9 cellular contexts compared by ENCODE assay signal in the genomic region with DNA sequence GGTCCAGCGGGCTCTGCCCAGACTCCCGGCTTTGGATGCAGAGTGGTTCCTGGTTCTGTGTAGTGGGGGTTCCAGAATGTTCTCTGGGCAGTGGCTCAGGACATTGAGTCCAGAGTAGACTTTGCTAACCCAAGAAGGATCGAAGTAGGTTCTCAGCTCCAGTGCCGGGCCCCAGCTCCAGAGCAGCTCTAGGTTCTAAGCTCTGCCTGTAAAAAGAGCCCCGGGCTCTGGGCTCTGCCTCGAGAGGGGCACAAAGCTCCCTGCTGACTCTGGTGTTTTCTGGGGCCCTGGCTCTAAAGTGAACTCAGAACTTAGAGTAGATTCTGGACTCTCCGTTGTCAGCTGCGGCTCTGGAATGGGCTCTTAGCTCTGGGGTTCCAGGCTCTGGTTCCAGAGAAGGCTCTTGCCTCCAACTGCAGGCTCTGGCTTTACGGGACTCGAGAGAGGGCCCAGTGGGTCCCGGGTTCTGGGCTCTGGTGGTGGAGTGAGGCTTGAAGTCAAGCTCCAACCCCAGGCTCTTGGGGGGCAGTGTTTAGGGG. TPM values are rescaled to one million over a fixed set of nuclear protein-coding genes. Genes with fewer than 3 reads are reported as not detected.
A peak's percentile ranks its signal among the peaks of the same experiment; 100 is the strongest.
DNase-seq lines count a peak whose midpoint lies in the region; ATAC-seq, FAIRE-seq and TF ChIP-seq lines count a peak whose summit lies in the region.
"Had no signal": no experiment of that assay in that cellular context is flagged by ENCODE, and none has a peak within 500 bp of the region (broad histone marks: within the 10 kb centered on the region; RNA-seq: fewer than 3 reads in every experiment).

No MANE protein-coding gene starts in this region.

- no peak overlapping the region; the same call in 1 of the 2 replicates for H2AFZ ChIP-seq in GM12878 (ENCODE audit: control insufficient read depth, low read depth, low read length)

- peaks cover 5% of the 10 kb centered on the region for H3K4me1 ChIP-seq in GM12878 (ENCODE audit: control insufficient read depth, insufficient read depth, low read length)
- peaks cover 0 to 3% (median 0%) of the 10 kb centered on the region in 4 donors for H3K4me1 ChIP-seq in right lobe of liver
- peaks cover 0 to 43% (median 16%) of the 10 kb centered on the region in 4 donors for H3K4me1 ChIP-seq in tibial nerve

- no peak for FAIRE-seq in GM12878 (lab: Jason Lieb, UNC)

- no peak for TF ChIP-seq EP300 in GM12878 (IDR thresholded peaks at IDR 0.05; ENCODE audit: borderline replicate concordance in 1 of 2, control insufficient read depth in 1 of 2, low read depth in 2 of 2, low read length in 2 of 2)
- no peak for TF ChIP-seq EP300 in tibial nerve (IDR thresholded peaks at IDR 0.05)

- CTCF ChIA-PET in GM12878 (lab: Yijun Ruan, JAX): interaction anchor here (0.6 to 26.5 kb wide), 37 partner anchors 9 to 518 kb away, joined by 3 to 575 read pairs (median 5); partner anchors contain the start of genes ARPC5L, NR6A1, OLFML2A and RPL35

- 74% methylated on average over 11 of the region's 11 CpGs for WGBS in GM12878 (ENCODE audit: insufficient coverage, insufficient replicate concordance, low lambda C conversion rate, missing lambda C conversion rate)
- 40% methylated on average over 1 of the region's 11 CpGs for WGBS in right lobe of liver (ENCODE audit: insufficient coverage, low coverage, low lambda C conversion rate, missing lambda C conversion rate)
- 59 to 72% methylated on average over 7 of the region's 11 CpGs for WGBS in tibial nerve, 2 donors

- in situ Hi-C loops in GM12878 (cut with MboI): loop anchor here (5.0 to 25.0 kb wide), 2 partner anchors 81 to 1941 kb away; partner anchors contain the start of genes NR6A1, RC3H2 and ZBTB6

- TF ChIP-seq CTCF in GM12878 (IDR thresholded peaks at IDR 0.05 in 2 of 3, conservative IDR thresholded peaks at IDR 0.05 in 1 of 3; ENCODE audit: control insufficient read depth in 2 of 3, extremely low read depth in 1 of 3, insufficient read depth in 1 of 3, low read depth in 3 of 3, low read length in 3 of 3) (no peak), right lobe of liver (IDR thresholded peaks at IDR 0.05) (no peak), tibial nerve (IDR thresholded peaks at IDR 0.05) (no peak)

- DNase-seq in activated CD4-positive, alpha-beta T cell treated with anti-CD3 and anti-CD28 coated beads, Interleukin-2, amount 10 ng/mL, durations not matched to agents 24 days and 14 days: no peak
- DNase-seq in activated CD4-positive, alpha-beta T cell treated with anti-CD3 and anti-CD28 coated beads for 4 hours: no peak
- DNase-seq in GM12878 (ENCODE audit: low read depth, low spot score) (no peak), right lobe of liver (no peak), tibial nerve (ENCODE audit: low spot score in 2 of 2) (no peak), OCI-M1 (lab: John Stamatoyannopoulos, UW) (no peak), GM19240 (ENCODE audit: insufficient read length, low spot score) (no peak)
- DNase-seq in stimulated activated CD4-positive, alpha-beta T cell treated with anti-CD3 and anti-CD28 coated beads, Interleukin-2, amount 100 ng/mL, for 24 hours: no peak

- peaks cover 21% of the 10 kb centered on the region for H3K36me3 Mint-ChIP-seq in activated CD4-positive, alpha-beta T cell treated with anti-CD3 and anti-CD28 coated beads, Interleukin-2, amount 10 ng/mL, durations not matched to agents 24 days and 14 days (ENCODE audit: low read depth)

- no peaks in the 10 kb centered on the region for H3K27me3 ChIP-seq in GM12878 (replicated peaks in 1 of 2; ENCODE audit: control insufficient read depth in 2 of 2, insufficient read depth in 2 of 2, low read length in 1 of 2)
- H3K27me3 ChIP-seq in right lobe of liver: no peaks in the 10 kb centered on the region
- H3K27me3 ChIP-seq in tibial nerve: no peaks in the 10 kb centered on the region

- peaks cover 9% of the 10 kb centered on the region for H3K79me2 ChIP-seq in GM12878 (ENCODE audit: control insufficient read depth, insufficient read depth, low read length)

- 0 out of 2 replicates have a peak overlapping the region, but pooled peaks have one; percentile 51 for H3K4me3 ChIP-seq in GM12878
- H3K4me3 ChIP-seq in right lobe of liver: peak overlapping the region; percentile 20 to 50 (median 46)
- peak overlapping the region; percentile 30 to 48 (median 46) for H3K4me3 ChIP-seq in tibial nerve

- H3K4me1 Mint-ChIP-seq in activated CD4-positive, alpha-beta T cell treated with anti-CD3 and anti-CD28 coated beads, Interleukin-2, amount 10 ng/mL, durations not matched to agents 24 days and 14 days: peaks cover 7% of the 10 kb centered on the region

- peaks cover 12% of the 10 kb centered on the region for H3K27me3 Mint-ChIP-seq in activated CD4-positive, alpha-beta T cell treated with anti-CD3 and anti-CD28 coated beads, Interleukin-2, amount 10 ng/mL, durations not matched to agents 24 days and 14 days

- RAD21 ChIA-PET in GM12878 (lab: Charles Lee; ENCODE audit: unreplicated experiment): interaction anchor here (0.5 to 9.5 kb wide), 23 partner anchors 8 to 293 kb away, joined by 3 to 180 read pairs (median 6); partner anchors contain the start of genes ARPC5L, NR6A1, OLFML2A and RPL35

- intact Hi-C loops in activated CD4-positive, alpha-beta T cell treated with anti-CD3 and anti-CD28 coated beads, Interleukin-2, amount 10 ng/mL, durations not matched to agents 24 days and 14 days (cut with micrococcal nuclease): loop anchor here (1.0 to 5.0 kb wide), 5 partner anchors 17 to 519 kb away; no protein-coding TSS in a partner anchor
- intact Hi-C loops in GM12878 (cut with micrococcal nuclease; ENCODE audit: unreplicated experiment): loop anchor here (1.0 to 5.0 kb wide), 4 partner anchors 41 to 236 kb away; no protein-coding TSS in a partner anchor
- intact Hi-C loops in right lobe of liver (cut with DNase I): loop anchor here (5.0 kb wide), 1 partner anchor 76 kb away; the partner anchor contains the start of gene OLFML2A (in 2 of the 2)

- no peak overlapping the region for H3K27ac Mint-ChIP-seq in activated CD4-positive, alpha-beta T cell treated with anti-CD3 and anti-CD28 coated beads, Interleukin-2, amount 10 ng/mL, durations not matched to agents 24 days and 14 days

- H3K36me3 ChIP-seq in GM12878 (ENCODE audit: control insufficient read depth in 2 of 2, insufficient read depth in 2 of 2, low read length in 1 of 2) (peaks cover 16 to 20% of the 10 kb centered on the region in 2 experiments; a peak in 3 of 4 replicates), right lobe of liver (peaks cover 0 to 18% (median 9%) of the 10 kb centered on the region in 4 donors), tibial nerve (peaks cover 0 to 28% (median 0%) of the 10 kb centered on the region in 3 donors)

- no peaks in the 10 kb centered on the region for H3K9me3 Mint-ChIP-seq in activated CD4-positive, alpha-beta T cell treated with anti-CD3 and anti-CD28 coated beads, Interleukin-2, amount 10 ng/mL, durations not matched to agents 24 days and 14 days

- H3K9me3 ChIP-seq in GM12878 (replicated peaks; ENCODE audit: control insufficient read depth, insufficient read depth, low read length): no peaks in the 10 kb centered on the region
- H3K9me3 ChIP-seq in right lobe of liver: no peaks in the 10 kb centered on the region
- H3K9me3 ChIP-seq in tibial nerve: no peaks in the 10 kb centered on the region

- TF ChIP-seq RAD21 in GM12878 (IDR thresholded peaks at IDR 0.05; ENCODE audit: insufficient read depth, low read depth, low read length): no peak

- H3K27ac ChIP-seq in GM12878 (ENCODE audit: control insufficient read depth, insufficient read depth): no peak overlapping the region
- no peak overlapping the region for H3K27ac ChIP-seq in right lobe of liver
- H3K27ac ChIP-seq in tibial nerve: peak overlapping the region; percentile 29 to 66 (median 57)

- no peak for ATAC-seq in GM12878
- peak in 1 of 4 donors; percentile 2 for ATAC-seq in right lobe of liver

- SMC1A ChIA-PET in GM12878 (lab: Charles Lee; ENCODE audit: uncharacterized antibody, unreplicated experiment): interaction anchor here (0.6 to 12.1 kb wide), 19 partner anchors 9 to 290 kb away, joined by 3 to 233 read pairs (median 5); partner anchors contain the start of genes ARPC5L, NR6A1, OLFML2A and RPL35

- BruUV-seq in GM12878 (replicated peaks; lab: Mats Ljungman, UMichigan): no TSS peak

- H4K20me1 ChIP-seq in GM12878 (ENCODE audit: control insufficient read depth, insufficient read depth): peaks cover 4% of the 10 kb centered on the region; the same call in 1 of the 2 replicates

- H3K4me2 ChIP-seq in GM12878 (ENCODE audit: control insufficient read depth, insufficient read depth): peak overlapping the region; percentile 98

- peak overlapping the region; percentile 72 for H3K4me3 Mint-ChIP-seq in activated CD4-positive, alpha-beta T cell treated with anti-CD3 and anti-CD28 coated beads, Interleukin-2, amount 10 ng/mL, durations not matched to agents 24 days and 14 days

- no peak for TF ChIP-seq POLR2A in GM12878 (IDR thresholded peaks at IDR 0.05; ENCODE audit: low read depth, low read length)
- no peak for TF ChIP-seq POLR2A in right lobe of liver (IDR thresholded peaks at IDR 0.05)
- no peak for TF ChIP-seq POLR2A in tibial nerve (IDR thresholded peaks at IDR 0.05)

- H3K9ac ChIP-seq in GM12878 (ENCODE audit: control insufficient read depth, insufficient read depth, low read length): no peak overlapping the region

- POLR2A ChIA-PET in GM12878 (lab: Charles Lee): interaction anchor here (1.0 to 2.2 kb wide), 7 partner anchors 9 to 85 kb away, joined by 3 to 8 read pairs (median 4); partner anchors contain the start of genes ARPC5L, NR6A1 and OLFML2A

RNA-seq across cellular contexts. Expression of gene WDR38, which starts 0.4 kb away (rescaled TPM):
- not detected in 2 replicates for total RNA-seq in activated CD4-positive, alpha-beta T cell treated with anti-CD3 and anti-CD28 coated beads, Interleukin-2, amount 10 ng/mL, durations not matched to agents 24 days and 14 days
- total RNA-seq in GM12878 (2013; cell fraction: nucleolus; rRNA removed): not detected in 2 replicates
- total RNA-seq in GM12878 (2014; rRNA removed): not detected in 2 replicates
- total RNA-seq in GM12878 (2014; rRNA removed; fragmentation: Illumina TruSeq; extraction: Trizol): not detected in 2 replicates
- not detected in 2 replicates for total RNA-seq in GM12878 (2021)
- polyA plus RNA-seq in GM12878 (2011; ENCODE audit: low read depth): not detected
- not detected in 2 replicates for polyA plus RNA-seq in GM12878 (2011; rRNA removed)
- polyA plus RNA-seq in GM12878 (2011; cell fraction: cytosol; rRNA removed): not detected in 2 replicates
- polyA plus RNA-seq in GM12878 (2011; cell fraction: nucleus; rRNA removed): not detected in 2 replicates
- not detected in 2 replicates for polyA plus RNA-seq in GM12878 (2012)
- not detected in 2 replicates for polyA plus RNA-seq in GM12878 (2014; fragmentation: Illumina TruSeq; extraction: Trizol)
- not detected for polyA plus RNA-seq in GM12878 (2014; fragmentation: Nextera tagmentation; extraction: Ambion mirVana)
- polyA plus RNA-seq in GM12878 (2014; rRNA removed): not detected in 2 replicates
- not detected for polyA plus RNA-seq in GM12878 (2016; fragmentation: Nextera tagmentation; extraction: Ambion mirVana)
- not detected in 2 replicates for polyA minus RNA-seq in GM12878 (2011; rRNA and poly(A)+ RNA removed)
- not detected in 2 replicates for polyA minus RNA-seq in GM12878 (2011; cell fraction: cytosol; rRNA and poly(A)+ RNA removed)
- polyA minus RNA-seq in GM12878 (2011; cell fraction: nucleus; rRNA and poly(A)+ RNA removed): not detected in 2 replicates
- not detected for total RNA-seq in right lobe of liver
- under 1 TPM in 1 of 4 donors, not detected in 3; 0.39 TPM for total RNA-seq in tibial nerve
- total RNA-seq: T-helper 1 cell treated with Interleukin-12 subunit alpha and Interleukin-12 subunit beta and Interleukin-4 antibody, amounts not matched to agents 30 ng/mL and 1 ng/mL, for 36 hours had no signal

RNA-seq across cellular contexts. Expression of gene RPL35, which starts 8.1 kb away (rescaled TPM):
- 1,878 and 1,905 TPM in 2 replicates for total RNA-seq in activated CD4-positive, alpha-beta T cell treated with anti-CD3 and anti-CD28 coated beads, Interleukin-2, amount 10 ng/mL, durations not matched to agents 24 days and 14 days
- 241 and 243 TPM in 2 replicates for total RNA-seq in GM12878 (2013; cell fraction: nucleolus; rRNA removed)
- total RNA-seq in GM12878 (2014; rRNA removed): 4,617 and 5,922 TPM in 2 replicates
- total RNA-seq in GM12878 (2014; rRNA removed; fragmentation: Illumina TruSeq; extraction: Trizol): 3,907 and 4,081 TPM in 2 replicates
- total RNA-seq in GM12878 (2021): 2,572 and 2,695 TPM in 2 replicates
- 8,256 TPM for polyA plus RNA-seq in GM12878 (2011; ENCODE audit: low read depth)
- polyA plus RNA-seq in GM12878 (2011; rRNA removed): 1,958 and 3,572 TPM in 2 replicates
- polyA plus RNA-seq in GM12878 (2011; cell fraction: cytosol; rRNA removed): 3,518 and 4,273 TPM in 2 replicates
- polyA plus RNA-seq in GM12878 (2011; cell fraction: nucleus; rRNA removed): 2,765 and 2,930 TPM in 2 replicates
- 4,228 and 5,722 TPM in 2 replicates for polyA plus RNA-seq in GM12878 (2012)
- polyA plus RNA-seq in GM12878 (2014; fragmentation: Illumina TruSeq; extraction: Trizol): 1,263 and 3,648 TPM in 2 replicates
- polyA plus RNA-seq in GM12878 (2014; fragmentation: Nextera tagmentation; extraction: Ambion mirVana): 1,000 to 10,000 TPM; 5,281 to 6,300 TPM
- polyA plus RNA-seq in GM12878 (2014; rRNA removed): 5,524 and 8,197 TPM in 2 replicates
- polyA plus RNA-seq in GM12878 (2016; fragmentation: Nextera tagmentation; extraction: Ambion mirVana): 1,000 to 10,000 TPM; 2,862 to 2,907 TPM
- polyA minus RNA-seq in GM12878 (2011; rRNA and poly(A)+ RNA removed): 257 and 484 TPM in 2 replicates
- polyA minus RNA-seq in GM12878 (2011; cell fraction: cytosol; rRNA and poly(A)+ RNA removed): 235 and 251 TPM in 2 replicates
- 161 and 224 TPM in 2 replicates for polyA minus RNA-seq in GM12878 (2011; cell fraction: nucleus; rRNA and poly(A)+ RNA removed)
- total RNA-seq in right lobe of liver: 1,000 to 10,000 TPM in 2 of 6 experiments, 100 to 1,000 TPM in 4; 372 to 1,299 (median 414) TPM
- total RNA-seq in tibial nerve: 1,000 to 10,000 TPM; 1,854 to 2,171 (median 1,912) TPM

RNA-seq across cellular contexts. Expression of gene ARPC5L, which starts 8.3 kb away (rescaled TPM):
- total RNA-seq in activated CD4-positive, alpha-beta T cell treated with anti-CD3 and anti-CD28 coated beads, Interleukin-2, amount 10 ng/mL, durations not matched to agents 24 days and 14 days: 99.8 and 103 TPM in 2 replicates
- total RNA-seq in GM12878 (2013; cell fraction: nucleolus; rRNA removed): 19.5 and 22.2 TPM in 2 replicates
- total RNA-seq in GM12878 (2014; rRNA removed): 62.2 and 63.9 TPM in 2 replicates
- total RNA-seq in GM12878 (2014; rRNA removed; fragmentation: Illumina TruSeq; extraction: Trizol): 84.4 and 90.1 TPM in 2 replicates
- 93.0 and 98.4 TPM in 2 replicates for total RNA-seq in GM12878 (2021)
- polyA plus RNA-seq in GM12878 (2011; ENCODE audit: low read depth): 99.7 TPM
- 110 and 123 TPM in 2 replicates for polyA plus RNA-seq in GM12878 (2011; rRNA removed)
- polyA plus RNA-seq in GM12878 (2011; cell fraction: cytosol; rRNA removed): 64.1 and 80.8 TPM in 2 replicates
- polyA plus RNA-seq in GM12878 (2011; cell fraction: nucleus; rRNA removed): 44.1 and 61.9 TPM in 2 replicates
- polyA plus RNA-seq in GM12878 (2012): 75.2 and 105 TPM in 2 replicates
- 89.6 and 105 TPM in 2 replicates for polyA plus RNA-seq in GM12878 (2014; fragmentation: Illumina TruSeq; extraction: Trizol)
- 100 to 1,000 TPM in 1 of 2 experiments, 10 to 100 TPM in 1; 42.3 to 121 TPM for polyA plus RNA-seq in GM12878 (2014; fragmentation: Nextera tagmentation; extraction: Ambion mirVana)
- 149 and 150 TPM in 2 replicates for polyA plus RNA-seq in GM12878 (2014; rRNA removed)
- 100 to 1,000 TPM; 179 to 207 TPM for polyA plus RNA-seq in GM12878 (2016; fragmentation: Nextera tagmentation; extraction: Ambion mirVana)
- 34.7 and 36.9 TPM in 2 replicates for polyA minus RNA-seq in GM12878 (2011; rRNA and poly(A)+ RNA removed)
- polyA minus RNA-seq in GM12878 (2011; cell fraction: cytosol; rRNA and poly(A)+ RNA removed): 17.0 and 20.1 TPM in 2 replicates
- polyA minus RNA-seq in GM12878 (2011; cell fraction: nucleus; rRNA and poly(A)+ RNA removed): 10.4 and 23.5 TPM in 2 replicates
- 10 to 100 TPM; 15.2 to 25.7 (median 20.6) TPM for total RNA-seq in right lobe of liver
- 10 to 100 TPM; 21.6 to 25.3 (median 24.2) TPM for total RNA-seq in tibial nerve

Comparison
In these comparisons a context has a peak if more than half of its experiments do, and no peak if none do; other contexts are left out.
1. H3K27ac ChIP-seq: peak in tibial nerve (4 of 4); none in GM12878 (single experiment) and right lobe of liver (0 of 3).
2. Peak in every context shown above with its lines, with median percentiles within 50 percentile points of each other: H3K4me3 ChIP-seq.